ENCODE assay signal across 1 cellular context in genomic region chr2:37585982-37586621, GRCh38.
TF ChIP-seq lines count a peak whose summit lies in the region.

No MANE protein-coding gene starts in this region.

TF ChIP-seq in GM12878, 131 proteins besides CTCF, POLR2A, EP300 and RAD21 (continued from another document):
- TF ChIP-seq ZBTB40 (IDR thresholded peaks at IDR 0.05; ENCODE audit: borderline replicate concordance) (no peak), NR2C2 (IDR thresholded peaks at IDR 0.05; ENCODE audit: borderline replicate concordance, control insufficient read depth, insufficient read length, low read depth) (no peak), NBN (IDR thresholded peaks at IDR 0.05) (no peak), GABPA (IDR thresholded peaks at IDR 0.05; ENCODE audit: low read depth) (no peak), SMARCA5 (IDR thresholded peaks at IDR 0.05) (0 out of 2 replicates have a peak, but pooled peaks have one; percentile 30), BMI1 (IDR thresholded peaks at IDR 0.05; ENCODE audit: borderline replicate concordance) (no peak), SKIL (IDR thresholded peaks at IDR 0.05; ENCODE audit: low read depth, poor library complexity, severe bottlenecking) (no peak), IKZF1 (conservative IDR thresholded peaks at IDR 0.05) (no peak), SREBF1 (IDR thresholded peaks at IDR 0.05; ENCODE audit: low read length) (no peak), SREBF2 (IDR thresholded peaks at IDR 0.05; ENCODE audit: low read length) (no peak), POLR2AphosphoS2 (IDR thresholded peaks at IDR 0.05; ENCODE audit: low read depth, low read length) (no peak), EED (IDR thresholded peaks at IDR 0.05; ENCODE audit: low read depth) (peak; percentile 82), ETV6 (conservative IDR thresholded peaks at IDR 0.05 in 1 of 2, IDR thresholded peaks at IDR 0.05 in 1 of 2; ENCODE audit: borderline replicate concordance in 1 of 2, low read depth in 1 of 2) (peak in 1 of 2 experiments; percentile 90; a peak in 2 of 4 replicates), TCF12 (IDR thresholded peaks at IDR 0.05; ENCODE audit: low read depth, low read length) (no peak), ELK1 (IDR thresholded peaks at IDR 0.05; ENCODE audit: low read depth, low read length) (no peak), SMAD1 (IDR thresholded peaks at IDR 0.05; ENCODE audit: low read depth, partially characterized antibody) (no peak), HDGF (IDR thresholded peaks at IDR 0.05) (no peak), ZNF274 (IDR thresholded peaks at IDR 0.05; ENCODE audit: insufficient read depth, insufficient read length) (no peak), PRDM15 (CRISPR knock-in tag; IDR thresholded peaks at IDR 0.05) (no peak), CBX5 (IDR thresholded peaks at IDR 0.05; ENCODE audit: low read depth) (no peak), ZSCAN29 (IDR thresholded peaks at IDR 0.05) (no peak), RELA (IDR thresholded peaks at IDR 0.05; ENCODE audit: borderline replicate concordance, partially characterized antibody) (no peak), TARDBP (IDR thresholded peaks at IDR 0.05; ENCODE audit: borderline replicate concordance) (no peak), ZNF592 (IDR thresholded peaks at IDR 0.05) (no peak), MEF2A (IDR thresholded peaks at IDR 0.05; ENCODE audit: insufficient read depth, low read depth, low read length) (0 out of 2 replicates have a peak, but pooled peaks have one; percentile 48), GATAD2B (conservative IDR thresholded peaks at IDR 0.05; ENCODE audit: low read depth) (no peak), PML (IDR thresholded peaks at IDR 0.05; ENCODE audit: low read length) (no peak), CREM (IDR thresholded peaks at IDR 0.05; ENCODE audit: low read depth) (peak; percentile 50; the same call in 1 of the 2 replicates), RFX5 (IDR thresholded peaks at IDR 0.05; ENCODE audit: low read depth, low read length) (no peak), BHLHE40 (IDR thresholded peaks at IDR 0.05; ENCODE audit: borderline replicate concordance in 1 of 2, low read depth in 2 of 2, low read length in 1 of 2) (0 out of 4 replicates have a peak, but pooled peaks of 1 of the 2 experiments have one; percentile 21), MYB (IDR thresholded peaks at IDR 0.05; ENCODE audit: borderline replicate concordance, low read depth, low read length) (no peak), IKZF2 (IDR thresholded peaks at IDR 0.05) (peak in 1 of 2 experiments; percentile 25; a peak in 1 of 4 replicates), WRNIP1 (IDR thresholded peaks at IDR 0.05; ENCODE audit: borderline replicate concordance, low read depth, low read length) (no peak), ATF2 (IDR thresholded peaks at IDR 0.05; ENCODE audit: low read length) (peak; percentile 74; the same call in 1 of the 2 replicates), ZNF217 (IDR thresholded peaks at IDR 0.05) (no peak), ZZZ3 (IDR thresholded peaks at IDR 0.05; ENCODE audit: control insufficient read depth, insufficient read length, low read depth) (no peak), SIN3A (IDR thresholded peaks at IDR 0.05; ENCODE audit: low read depth, low read length) (no peak), FOXM1 (IDR thresholded peaks at IDR 0.05; ENCODE audit: low read depth, low read length) (peak; percentile 64; the same call in 1 of the 2 replicates), NFIC (IDR thresholded peaks at IDR 0.05; ENCODE audit: low read depth, low read length) (peak; percentile 88), JUNB (IDR thresholded peaks at IDR 0.05) (peak; percentile 72), SUPT20H (IDR thresholded peaks at IDR 0.05; ENCODE audit: borderline replicate concordance, control insufficient read depth, low read depth, low read length) (no peak), CHD1 (IDR thresholded peaks at IDR 0.05; ENCODE audit: low read depth, low read length) (no peak), SPI1 (IDR thresholded peaks at IDR 0.05; ENCODE audit: borderline replicate concordance, insufficient read depth, low read depth, low read length) (no peak), CEBPZ (IDR thresholded peaks at IDR 0.05; ENCODE audit: low read depth, low read length) (no peak)
